15 cellular contexts compared by ENCODE assay signal in genomic region chrX:30943984-30944383, GRCh38.
"Had no signal": no experiment of that assay in that cellular context is flagged by ENCODE, and none has a peak within 500 bp of the region (broad histone marks: within the 10 kb centered on the region; RNA-seq: fewer than 3 reads in every experiment).

No MANE protein-coding gene starts in this region.

- H3K4me3 ChIP-seq: neural progenitor cell, ovary, SJCRH30, transverse colon had no signal

- H3K4me1 ChIP-seq: neural progenitor cell, SJCRH30 had no signal

- DNase-seq: activated CD4-positive, alpha-beta memory T cell treated with anti-CD3 and anti-CD28 coated beads for 36 hours; activated CD4-positive, alpha-beta T cell treated with anti-CD3 and anti-CD28 coated beads for 36 hours; activated effector memory CD4-positive, alpha-beta T cell treated with Interleukin-2 at 50 U/mL for 16 hours; activated naive CD4-positive, alpha-beta T cell treated with anti-CD3 and anti-CD28 coated beads, Interleukin-2, amount 50 U/mL, for 16 hours; activated T-cell treated with anti-CD3 and anti-CD28 coated beads, Interleukin-2, amount 50 U/mL, for 4 hours; glutamatergic neuron; immature natural killer cell; naive B cell; ovary; SJCRH30; stimulated activated naive B cell treated with anti-CD40 and anti-IgM and Interleukin-4, amounts not matched to agents 10 μg/mL and 1 μg/mL and 100 μg/mL, for 72 hours; T-helper 9 cell; transverse colon had no signal

- H3K27me3 ChIP-seq: neural progenitor cell, ovary, SJCRH30, transverse colon had no signal

- ATAC-seq: activated CD4-positive, alpha-beta T cell treated with anti-CD3 and anti-CD28 coated beads for 36 hours; activated T-cell treated with anti-CD3 and anti-CD28 coated beads, Interleukin-2, amount 50 U/mL, for 4 hours; esophagus mucosa; stimulated activated naive B cell treated with anti-CD40 and anti-IgM and Interleukin-4, amounts not matched to agents 10 μg/mL and 1 μg/mL and 100 μg/mL, for 72 hours had no signal

- H3K27ac ChIP-seq: neural progenitor cell, ovary, SJCRH30 had no signal

- H3K9me3 ChIP-seq: ovary, SJCRH30, transverse colon had no signal

- H3K36me3 ChIP-seq: neural progenitor cell, ovary, SJCRH30, transverse colon had no signal
